In the genomic region with DNA sequence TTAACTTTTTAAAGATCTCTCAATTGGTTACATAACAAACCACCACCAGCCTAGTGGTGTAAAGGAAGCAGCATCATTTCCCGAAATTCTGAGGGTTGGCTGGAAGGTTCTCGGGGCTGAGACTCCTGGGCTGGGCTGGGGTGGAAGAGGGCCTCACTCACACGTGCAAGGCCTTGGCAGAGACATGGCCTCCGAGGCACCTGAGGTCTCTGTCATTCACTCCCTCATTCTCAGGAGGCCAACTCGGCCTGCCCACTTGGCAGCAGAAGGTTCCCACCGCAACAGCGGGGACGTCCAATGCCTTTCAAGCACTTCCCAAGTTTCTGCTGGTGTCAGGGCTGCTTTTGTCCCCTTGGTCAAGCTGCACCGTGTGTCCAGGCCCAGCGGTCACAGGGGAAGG, we compare ENCODE assay signal across 14 cellular contexts. TPM values are rescaled to one million over a fixed set of nuclear protein-coding genes. Genes with fewer than 3 reads are reported as not detected.
DNase-seq lines count a peak whose midpoint lies in the region; ATAC-seq, FAIRE-seq and TF ChIP-seq lines count a peak whose summit lies in the region.
"Had no signal": no experiment of that assay in that cellular context is flagged by ENCODE, and none has a peak within 500 bp of the region (broad histone marks: within the 10 kb centered on the region; RNA-seq: fewer than 3 reads in every experiment).

No MANE protein-coding gene starts in this region.

- H3K27me3 ChIP-seq in RWPE2 (ENCODE audit: insufficient read depth, poor library complexity, severe bottlenecking) = no peaks in the 10 kb centered on the region
- no peaks in the 10 kb centered on the region; a peak in 1 of 7 replicates for H3K27me3 ChIP-seq in H1 (replicated peaks in 1 of 4; ENCODE audit: control insufficient read depth in 3 of 4, extremely low read depth in 1 of 4, insufficient read depth in 3 of 4, low read length in 3 of 4)
- no peaks in the 10 kb centered on the region for H3K27me3 ChIP-seq in subcutaneous abdominal adipose tissue (ENCODE audit: control insufficient read depth in 5 of 5, insufficient read depth in 4 of 5, low read length in 5 of 5)

- H2BK12ac ChIP-seq in H1 (ENCODE audit: low read depth, low read length) = peak overlapping the region; percentile 50; the same call in 1 of the 2 replicates

- no peak overlapping the region for H2BK20ac ChIP-seq in H1 (ENCODE audit: low read length)

- ATAC-seq in activated T-cell treated with anti-CD3 and anti-CD28 coated beads, Interleukin-2, amount 50 U/mL, for 72 hours (replicated peaks in 1 of 2) = no peak
- ATAC-seq in RWPE2 (ENCODE audit: low read depth) (no peak), GM21528 (IDR thresholded peaks at IDR 0.05; ENCODE audit: low FRiP score, unreplicated experiment) (no peak), GM19397 (IDR thresholded peaks at IDR 0.05; ENCODE audit: unreplicated experiment) (no peak)

- H3K18ac ChIP-seq in H1 (ENCODE audit: extremely low read depth, low read length) = no peak overlapping the region

- no peak overlapping the region for H3K23ac ChIP-seq in H1 (ENCODE audit: insufficient read length)

- H3K79me1 ChIP-seq in H1 (ENCODE audit: low read depth, low read length) = no peaks in the 10 kb centered on the region

- H3K4me2 ChIP-seq in H1 (ENCODE audit: insufficient read depth in 1 of 2, low read depth in 2 of 2, low read length in 2 of 2) = no peak overlapping the region

- no peaks in the 10 kb centered on the region for H3K79me2 ChIP-seq in H1 (ENCODE audit: control insufficient read depth in 1 of 2, insufficient read depth in 2 of 2, low read length in 2 of 2)

- no peaks in the 10 kb centered on the region for H3K27me3 Mint-ChIP-seq in activated T-cell treated with anti-CD3 and anti-CD28 coated beads, Interleukin-2, amount 50 U/mL, for 72 hours (ENCODE audit: low read depth)

- peaks cover 9% of the 10 kb centered on the region for H3K4me1 ChIP-seq in RWPE2 (ENCODE audit: insufficient read depth, poor library complexity, severe bottlenecking)
- H3K4me1 ChIP-seq in H1 (replicated peaks in 1 of 4; ENCODE audit: control insufficient read depth in 3 of 4, insufficient read depth in 4 of 4, low read length in 3 of 4) = no peaks in the 10 kb centered on the region; a peak in 1 of 7 replicates
- peaks cover 4 to 23% (median 20%) of the 10 kb centered on the region in 5 donors for H3K4me1 ChIP-seq in subcutaneous abdominal adipose tissue (ENCODE audit: control insufficient read depth in 5 of 5, insufficient read depth in 5 of 5, low read length in 5 of 5)

- H3K56ac ChIP-seq in H1 (replicated peaks; ENCODE audit: insufficient read length, low read depth, low read length) = no peak overlapping the region

- WGBS in H1 (ENCODE audit: extremely low coverage in 1 of 2, insufficient coverage in 1 of 2, insufficient read length in 1 of 2, insufficient replicate concordance in 2 of 2, low coverage in 1 of 2, low lambda C conversion rate in 2 of 2, missing lambda C conversion rate in 1 of 2), 2 experiments = 80% methylated on average over 10 of the region's 10 CpGs; no CpG with 5 or more reads in 1 of the 2 experiments

- H3K9me3 ChIP-seq in RWPE2 (ENCODE audit: severe bottlenecking) = no peaks in the 10 kb centered on the region
- no peaks in the 10 kb centered on the region for H3K9me3 ChIP-seq in H1 (ENCODE audit: insufficient read depth in 2 of 2, low read depth in 1 of 2, low read length in 1 of 2)
- H3K9me3 ChIP-seq in subcutaneous abdominal adipose tissue (ENCODE audit: control insufficient read depth in 5 of 5, low read length in 5 of 5) = no peaks in the 10 kb centered on the region

- no peak for TF ChIP-seq RAD21 in H1 (IDR thresholded peaks at IDR 0.05 in 1 of 2, conservative IDR thresholded peaks at IDR 0.05 in 1 of 2; ENCODE audit: low read depth in 2 of 2, low read length in 2 of 2)

- no peak for DNase-seq in activated T-cell treated with anti-CD3 and anti-CD28 coated beads, Interleukin-2, amount 50 U/mL, for 72 hours
- DNase-seq in activated T-cell treated with anti-CD3 and anti-CD28 coated beads, Interleukin-2, amount 50 U/mL, for 48 hours = no peak
- DNase-seq in RWPE2 (ENCODE audit: low spot score) = peak; percentile 27
- no peak for DNase-seq in H1 (ENCODE audit: low read depth in 1 of 2, low spot score in 2 of 2)
- DNase-seq in stimulated activated CD4-positive, alpha-beta T cell treated with anti-CD3 and anti-CD28 coated beads, Interleukin-2, amount 100 ng/mL, for 48 hours = no peak
- DNase-seq: activated gamma-delta T cell, EL had no signal

- H3K4me3 ChIP-seq in RWPE2 (ENCODE audit: severe bottlenecking) (no peak overlapping the region), H1 (ENCODE audit: extremely low read depth in 1 of 4, insufficient read depth in 2 of 4, low read depth in 3 of 4, low read length in 4 of 4) (no peak overlapping the region), subcutaneous abdominal adipose tissue (ENCODE audit: low read depth in 1 of 5, low read length in 5 of 5) (no peak overlapping the region)

- H3K4me1 Mint-ChIP-seq in activated T-cell treated with anti-CD3 and anti-CD28 coated beads, Interleukin-2, amount 50 U/mL, for 72 hours (ENCODE audit: low read depth) = peaks cover 65% of the 10 kb centered on the region

- H3K9ac ChIP-seq in H1 (replicated peaks in 1 of 4; ENCODE audit: extremely low read depth in 1 of 4, low read depth in 3 of 4, low read length in 3 of 4) = no peak overlapping the region
- H3K9ac ChIP-seq in subcutaneous abdominal adipose tissue (ENCODE audit: low read length in 5 of 5) = no peak overlapping the region

- H3K14ac ChIP-seq in H1 (ENCODE audit: insufficient read length) = no peak overlapping the region

- no peak for TF ChIP-seq EP300 in H1 (IDR thresholded peaks at IDR 0.05; ENCODE audit: borderline replicate concordance in 1 of 2, low read depth in 2 of 2, low read length in 2 of 2)

- no peak overlapping the region for H4K5ac ChIP-seq in H1 (ENCODE audit: insufficient read length, low read depth, low read length)

- H3K36me3 ChIP-seq in RWPE2 (ENCODE audit: low read depth) (no peaks in the 10 kb centered on the region), H1 (ENCODE audit: control insufficient read depth in 2 of 4, insufficient read depth in 4 of 4, low read length in 3 of 4) (no peaks in the 10 kb centered on the region), subcutaneous abdominal adipose tissue (ENCODE audit: control insufficient read depth in 5 of 5, insufficient read depth in 5 of 5, low read length in 5 of 5) (no peaks in the 10 kb centered on the region)

- H2AFZ ChIP-seq in H1 (ENCODE audit: low read length) = no peak overlapping the region

- H4K20me1 ChIP-seq in H1 (replicated peaks in 1 of 2; ENCODE audit: control insufficient read depth in 1 of 2, insufficient read depth in 2 of 2, low read length in 2 of 2) = no peaks in the 10 kb centered on the region

- peaks cover 5% of the 10 kb centered on the region in 2 donors for H3K9me3 Mint-ChIP-seq in activated T-cell treated with anti-CD3 and anti-CD28 coated beads, Interleukin-2, amount 50 U/mL, for 72 hours

- no peak overlapping the region for H4K91ac ChIP-seq in H1 (replicated peaks; ENCODE audit: insufficient read length, low read length)

- POLR2A ChIA-PET in H1 (lab: Charles Lee; ENCODE audit: partially characterized antibody) = no interaction called here

- peaks cover 0 to 4% of the 10 kb centered on the region in 2 donors for H3K36me3 Mint-ChIP-seq in activated T-cell treated with anti-CD3 and anti-CD28 coated beads, Interleukin-2, amount 50 U/mL, for 72 hours (ENCODE audit: insufficient read depth in 2 of 2)

- H4K8ac ChIP-seq in H1 (ENCODE audit: extremely low read depth, insufficient read depth, low read length) = no peak overlapping the region

- TF ChIP-seq CTCF in RWPE2 (IDR thresholded peaks at IDR 0.05; ENCODE audit: poor library complexity, severe bottlenecking) (no peak), H1 (IDR thresholded peaks at IDR 0.05; ENCODE audit: control extremely low read depth in 1 of 3, insufficient read depth in 1 of 3, low read depth in 1 of 3, low read length in 3 of 3) (no peak)

- H3K27ac ChIP-seq in RWPE2 (ENCODE audit: poor library complexity, severe bottlenecking) (no peak overlapping the region), H1 (ENCODE audit: low read depth, low read length) (no peak overlapping the region), subcutaneous abdominal adipose tissue (ENCODE audit: low read depth, low read length) (peak overlapping the region; percentile 75)
- H3K27ac ChIP-seq: VCaP had no signal

- no peak overlapping the region for H3K4ac ChIP-seq in H1 (replicated peaks; ENCODE audit: insufficient read length, low read depth, low read length)

- no peak for FAIRE-seq in H1 (lab: Jason Lieb, UNC)
- FAIRE-seq: colon had no signal

- CTCF ChIA-PET in H1 (lab: Charles Lee; ENCODE audit: partially characterized antibody) = interaction anchor here (1.0 kb wide), 1 partner anchor 57 kb away, joined by 3 read pairs; no protein-coding TSS in a partner anchor

- 0 out of 2 replicates have a peak overlapping the region, but pooled peaks have one; percentile 24 for H2BK5ac ChIP-seq in H1 (ENCODE audit: low read depth, low read length)

- H3K4me3 Mint-ChIP-seq in activated T-cell treated with anti-CD3 and anti-CD28 coated beads, Interleukin-2, amount 50 U/mL, for 72 hours = peak overlapping the region; percentile 2 to 75

- H3K27ac Mint-ChIP-seq in activated T-cell treated with anti-CD3 and anti-CD28 coated beads, Interleukin-2, amount 50 U/mL, for 72 hours = peak overlapping the region; percentile 41
- H3K27ac Mint-ChIP-seq: progenitor cell of endocrine pancreas had no signal

- peaks cover 6% of the 10 kb centered on the region; the same call in 1 of the 2 replicates for H3K23me2 ChIP-seq in H1 (ENCODE audit: low read depth, low read length)

- TF ChIP-seq POLR2A in H1 (IDR thresholded peaks at IDR 0.05; ENCODE audit: control extremely low read depth in 1 of 2, low read depth in 2 of 2, low read length in 2 of 2) = no peak

- H2AK5ac ChIP-seq in H1 (ENCODE audit: low read depth, low read length) = no peak overlapping the region

- no peak overlapping the region for H2BK120ac ChIP-seq in H1 (replicated peaks; ENCODE audit: low read depth, low read length)

- H2BK15ac ChIP-seq in H1 (ENCODE audit: low read length) = no peak overlapping the region

RNA-seq across cellular contexts. Expression of a gene that starts 18.6 kb away (rescaled TPM):
- 10 to 100 TPM; 39.2 to 48.9 TPM for total RNA-seq in activated T-cell treated with anti-CD3 and anti-CD28 coated beads, Interleukin-2, amount 50 U/mL, for 72 hours
- 21.9 TPM in 2 replicates for total RNA-seq in H1 (2021; fragmentation: NEBNext Ultra II Directional; extraction: Animal tissue kit (Norgen Biotek cat#: 25700))
- 7.5 and 11.0 TPM in 2 replicates for polyA plus RNA-seq in H1 (2011; rRNA removed)
- polyA plus RNA-seq in H1 (2011; cell fraction: cytosol; rRNA removed) = 12.9 TPM
- 15.0 TPM for polyA plus RNA-seq in H1 (2011; cell fraction: nucleus; rRNA removed)
- polyA plus RNA-seq in H1 (2012, experiment 1 of 2) = 11.8 to 14.5 TPM (median 13.4 TPM) in 4 replicates
- polyA plus RNA-seq in H1 (2012, experiment 2 of 2) = 7.7 TPM
- 11.2 TPM for polyA plus RNA-seq in H1 (2013, experiment 1 of 2)
- 11.4 TPM for polyA plus RNA-seq in H1 (2013, experiment 2 of 2)
- 10.6 and 10.8 TPM in 2 replicates for polyA minus RNA-seq in H1 (2011; rRNA and poly(A)+ RNA removed)
- polyA minus RNA-seq in H1 (2011; cell fraction: cytosol; rRNA and poly(A)+ RNA removed) = 11.4 TPM
- 6.9 TPM for polyA minus RNA-seq in H1 (2011; cell fraction: nucleus; rRNA and poly(A)+ RNA removed)

RNA-seq across cellular contexts. Expression of a gene that starts 28.0 kb away (rescaled TPM):
- 1 to 10 TPM in 1 of 2 donors, under 1 TPM in 1; 0.36 to 1.1 TPM for total RNA-seq in activated T-cell treated with anti-CD3 and anti-CD28 coated beads, Interleukin-2, amount 50 U/mL, for 72 hours
- not detected in 2 replicates for total RNA-seq in H1 (2021; fragmentation: NEBNext Ultra II Directional; extraction: Animal tissue kit (Norgen Biotek cat#: 25700))
- not detected in 2 replicates for polyA plus RNA-seq in H1 (2011; rRNA removed)
- not detected for polyA plus RNA-seq in H1 (2011; cell fraction: cytosol; rRNA removed)
- polyA plus RNA-seq in H1 (2011; cell fraction: nucleus; rRNA removed) = not detected
- not detected in 4 replicates for polyA plus RNA-seq in H1 (2012, experiment 1 of 2)
- polyA plus RNA-seq in H1 (2012, experiment 2 of 2) = not detected
- not detected for polyA plus RNA-seq in H1 (2013, experiment 1 of 2)
- not detected for polyA plus RNA-seq in H1 (2013, experiment 2 of 2)
- polyA minus RNA-seq in H1 (2011; rRNA and poly(A)+ RNA removed) = not detected in 2 replicates
- polyA minus RNA-seq in H1 (2011; cell fraction: cytosol; rRNA and poly(A)+ RNA removed) = not detected
- not detected for polyA minus RNA-seq in H1 (2011; cell fraction: nucleus; rRNA and poly(A)+ RNA removed)
- total RNA-seq: fibroblast of lung, progenitor cell of endocrine pancreas had no signal
- polyA plus RNA-seq: fibroblast of lung had no signal
